In the genomic region with DNA sequence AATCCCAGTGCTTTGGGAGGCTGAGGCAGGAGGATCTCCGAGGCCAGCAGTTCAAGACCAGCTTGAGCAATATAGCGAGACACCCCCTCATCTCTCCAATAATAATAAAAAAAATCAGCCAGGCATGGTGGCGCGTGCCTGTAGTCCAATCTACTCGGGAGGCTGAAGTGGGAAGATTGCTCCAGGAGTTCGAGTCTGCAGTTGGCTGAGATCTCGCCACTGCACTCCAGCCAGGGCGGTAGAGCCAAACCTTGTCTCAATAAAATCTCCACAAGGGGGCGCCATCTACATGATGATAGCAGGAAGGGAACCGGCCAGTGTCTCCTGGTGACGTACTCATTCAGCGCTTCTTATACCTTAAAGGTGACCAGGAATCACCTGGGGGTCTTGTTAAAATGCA, we compare ENCODE assay signal across 8 cellular contexts. TPM values are rescaled to one million over a fixed set of nuclear protein-coding genes. Genes with fewer than 3 reads are reported as not detected.
DNase-seq lines count a peak whose midpoint lies in the region; ATAC-seq and TF ChIP-seq lines count a peak whose summit lies in the region.

No MANE protein-coding gene starts in this region.

- H3K4me3 Mint-ChIP-seq in CD8-positive, alpha-beta T cell, result no peak overlapping the region
- H3K4me3 Mint-ChIP-seq in activated CD4-positive, alpha-beta memory T cell treated with anti-CD3 and anti-CD28 coated beads for 36 hours, result no peak overlapping the region

- TF ChIP-seq CTCF in CD8-positive, alpha-beta T cell (IDR thresholded peaks at IDR 0.05), result peak; percentile 68
- TF ChIP-seq CTCF in HL-60 (IDR thresholded peaks at IDR 0.05; ENCODE audit: insufficient read depth, low read length), result peak; percentile 18

- H3K36me3 Mint-ChIP-seq in CD8-positive, alpha-beta T cell, result peaks cover 6% of the 10 kb centered on the region
- no peaks in the 10 kb centered on the region for H3K36me3 Mint-ChIP-seq in activated CD4-positive, alpha-beta memory T cell treated with anti-CD3 and anti-CD28 coated beads for 36 hours

- peaks cover 3% of the 10 kb centered on the region for H3K4me1 Mint-ChIP-seq in CD8-positive, alpha-beta T cell (ENCODE audit: low read depth)
- H3K4me1 Mint-ChIP-seq in activated CD4-positive, alpha-beta memory T cell treated with anti-CD3 and anti-CD28 coated beads for 36 hours (ENCODE audit: low read depth), result peaks cover 2% of the 10 kb centered on the region

- CTCF ChIA-PET in CD8-positive, alpha-beta T cell (lab: Charles Lee), result interaction anchor here (0.6 to 8.7 kb wide), 12 partner anchors 10 to 571 kb away, joined by 3 to 80 read pairs (median 4); no protein-coding TSS in a partner anchor
- CTCF ChIA-PET in activated CD4-positive, alpha-beta memory T cell treated with anti-CD3 and anti-CD28 coated beads for 36 hours (lab: Charles Lee), result interaction anchor here (0.6 to 8.2 kb wide), 12 partner anchors 10 to 132 kb away, joined by 3 to 89 read pairs (median 4); a partner anchor contains a TSS

- no peaks in the 10 kb centered on the region for H3K4me1 ChIP-seq in CD8-positive, alpha-beta T cell (ENCODE audit: insufficient read depth, low read length)

- DNase-seq in CD8-positive, alpha-beta T cell, result peak; percentile 41 to 85 (median 71)
- DNase-seq in HL-60 (ENCODE audit: low read depth in 1 of 2, low spot score in 1 of 2), result peak; percentile 52 to 87
- DNase-seq in NCI-H774 (lab: John Stamatoyannopoulos, UW), result peak; percentile 73
- peak; percentile 79 for DNase-seq in activated CD4-positive, alpha-beta memory T cell treated with anti-CD3 and anti-CD28 coated beads for 36 hours
- peak; percentile 83 for DNase-seq in ecto neural progenitor cell (ENCODE audit: low spot score)
- DNase-seq in lung microvascular endothelial cell (ENCODE audit: low read depth in 2 of 2), result peak; percentile 80 to 85
- DNase-seq in stimulated activated CD8-positive, alpha-beta memory T cell treated with anti-CD3 and anti-CD28 coated beads, Interleukin-15, amount 100 ng/mL, for 24 hours (ENCODE audit: low read depth), result peak; percentile 38

- H3K27me3 Mint-ChIP-seq in CD8-positive, alpha-beta T cell (ENCODE audit: low read depth), result no peaks in the 10 kb centered on the region
- H3K27me3 Mint-ChIP-seq in activated CD4-positive, alpha-beta memory T cell treated with anti-CD3 and anti-CD28 coated beads for 36 hours, result no peaks in the 10 kb centered on the region

- POLR2A ChIA-PET in CD8-positive, alpha-beta T cell (lab: Charles Lee), result no interaction called here
- POLR2A ChIA-PET in activated CD4-positive, alpha-beta memory T cell treated with anti-CD3 and anti-CD28 coated beads for 36 hours (lab: Charles Lee), result no interaction called here

- no peak overlapping the region for H3K27ac ChIP-seq in CD8-positive, alpha-beta T cell (ENCODE audit: low read depth, low read length)
- H3K27ac ChIP-seq in HL-60 (replicated peaks), result no peak overlapping the region

- no peak overlapping the region for H3K4me3 ChIP-seq in CD8-positive, alpha-beta T cell (ENCODE audit: low read depth, low read length)
- no peak overlapping the region for H3K4me3 ChIP-seq in HL-60 (replicated peaks; ENCODE audit: insufficient read depth, low read length)

- intact Hi-C loops in CD8-positive, alpha-beta T cell (cut with DNase I, micrococcal nuclease), result loop anchor here (1.0 to 5.0 kb wide), 4 partner anchors 95 to 402 kb away; a partner anchor contains a TSS
- intact Hi-C loops in activated CD4-positive, alpha-beta memory T cell treated with anti-CD3 and anti-CD28 coated beads for 36 hours (cut with micrococcal nuclease), result loop anchor here (1.0 to 5.0 kb wide), 3 partner anchors 95 to 411 kb away; no protein-coding TSS in a partner anchor

- H3K9me3 ChIP-seq in CD8-positive, alpha-beta T cell (ENCODE audit: low read length), result no peaks in the 10 kb centered on the region

- ATAC-seq in CD8-positive, alpha-beta T cell, result peak; percentile 91
- no peak for ATAC-seq in HG03432 (IDR thresholded peaks at IDR 0.05; ENCODE audit: unreplicated experiment)

- H3K27me3 ChIP-seq in CD8-positive, alpha-beta T cell (ENCODE audit: insufficient read depth, low read length), result no peaks in the 10 kb centered on the region
- no peaks in the 10 kb centered on the region for H3K27me3 ChIP-seq in HL-60 (ENCODE audit: insufficient read depth, poor library complexity, severe bottlenecking)

- no peak overlapping the region for H3K27ac Mint-ChIP-seq in CD8-positive, alpha-beta T cell
- H3K27ac Mint-ChIP-seq in activated CD4-positive, alpha-beta memory T cell treated with anti-CD3 and anti-CD28 coated beads for 36 hours, result no peak overlapping the region

- no peaks in the 10 kb centered on the region for H3K36me3 ChIP-seq in CD8-positive, alpha-beta T cell (ENCODE audit: insufficient read depth, low read length)

- no peaks in the 10 kb centered on the region for H3K9me3 Mint-ChIP-seq in CD8-positive, alpha-beta T cell
- no peaks in the 10 kb centered on the region for H3K9me3 Mint-ChIP-seq in activated CD4-positive, alpha-beta memory T cell treated with anti-CD3 and anti-CD28 coated beads for 36 hours

RNA-seq across cellular contexts. Expression of a gene that starts 13.6 kb away (rescaled TPM):
- total RNA-seq in CD8-positive, alpha-beta T cell, result 1 to 10 TPM; 1.4 to 2.9 TPM
- under 1 TPM in 1 of 2 experiments, not detected in 1; 0.48 TPM for total RNA-seq in activated CD4-positive, alpha-beta memory T cell treated with anti-CD3 and anti-CD28 coated beads for 36 hours
- total RNA-seq in lung microvascular endothelial cell, result not detected in 2 replicates

RNA-seq across cellular contexts. Expression of a gene that starts 21.4 kb away (rescaled TPM):
- 10 to 100 TPM; 12.4 to 14.7 TPM for total RNA-seq in CD8-positive, alpha-beta T cell
- total RNA-seq in activated CD4-positive, alpha-beta memory T cell treated with anti-CD3 and anti-CD28 coated beads for 36 hours, result 10 to 100 TPM; 12.4 to 13.7 TPM
- total RNA-seq in lung microvascular endothelial cell, result 0.65 and 1.2 TPM in 2 replicates

RNA-seq across cellular contexts. Expression of a gene that starts 35.9 kb away (rescaled TPM):
- total RNA-seq in CD8-positive, alpha-beta T cell, result not detected
- total RNA-seq in activated CD4-positive, alpha-beta memory T cell treated with anti-CD3 and anti-CD28 coated beads for 36 hours, result under 1 TPM; 0.05 to 0.07 TPM
- under 0.01 TPM in 2 replicates for total RNA-seq in lung microvascular endothelial cell

RNA-seq across cellular contexts. Expression of a gene that starts 39.7 kb away (rescaled TPM):
- 10 to 100 TPM; 53.7 to 59.0 TPM for total RNA-seq in CD8-positive, alpha-beta T cell
- total RNA-seq in activated CD4-positive, alpha-beta memory T cell treated with anti-CD3 and anti-CD28 coated beads for 36 hours, result 10 to 100 TPM; 32.7 to 39.1 TPM
- total RNA-seq in lung microvascular endothelial cell, result 3.3 and 4.6 TPM in 2 replicates

RNA-seq across cellular contexts. Expression of a gene that starts 53.1 kb away (rescaled TPM):
- total RNA-seq in CD8-positive, alpha-beta T cell, result 1 to 10 TPM; 7.7 to 8.1 TPM
- 10 to 100 TPM; 12.7 to 15.7 TPM for total RNA-seq in activated CD4-positive, alpha-beta memory T cell treated with anti-CD3 and anti-CD28 coated beads for 36 hours
- 4.1 and 5.2 TPM in 2 replicates for total RNA-seq in lung microvascular endothelial cell
